In genomic region chr20:51372176-51372803, GRCh38 we compare ENCODE assay signal across 8 cellular contexts.
DNase-seq lines count a peak whose midpoint lies in the region; ATAC-seq and TF ChIP-seq lines count a peak whose summit lies in the region.

No MANE protein-coding gene starts in this region.

- H3K36me3 Mint-ChIP-seq in activated naive CD4-positive, alpha-beta T cell treated with anti-CD3 and anti-CD28 coated beads, Interleukin-2, amount 50 U/mL, for 72 hours, result no peaks in the 10 kb centered on the region

- peak; percentile 94 for TF ChIP-seq RAD21 in Ishikawa (IDR thresholded peaks at IDR 0.05; ENCODE audit: low read depth)
- peak; percentile 93 for TF ChIP-seq RAD21 in SK-N-SH (IDR thresholded peaks at IDR 0.05; ENCODE audit: low read length)

- POLR2A ChIA-PET in SK-N-SH (lab: Yijun Ruan, JAX), result no interaction called here

- 51% methylated on average over 11 of the region's 13 CpGs for WGBS in SK-N-SH (ENCODE audit: low lambda C conversion rate)
- 31 to 33% methylated on average over 13 of the region's 13 CpGs for WGBS in aorta, 2 donors

- no peaks in the 10 kb centered on the region for H3K36me3 ChIP-seq in SK-N-SH (replicated peaks in 1 of 2; ENCODE audit: control insufficient read depth in 1 of 2, insufficient read depth in 2 of 2, low read length in 1 of 2)
- H3K36me3 ChIP-seq in cardiac muscle cell, result no peaks in the 10 kb centered on the region
- no peaks in the 10 kb centered on the region for H3K36me3 ChIP-seq in aorta (ENCODE audit: control insufficient read depth in 1 of 2, insufficient read depth in 2 of 2, low read length in 1 of 2)

- H3K9me2 ChIP-seq in SK-N-SH, result no peaks in the 10 kb centered on the region

- H3K79me2 ChIP-seq in SK-N-SH (ENCODE audit: insufficient read depth), result no peaks in the 10 kb centered on the region

- no peak overlapping the region for H3K9ac ChIP-seq in SK-N-SH

- peak; percentile 79 to 95 for ATAC-seq in activated naive CD4-positive, alpha-beta T cell treated with anti-CD3 and anti-CD28 coated beads, Interleukin-2, amount 50 U/mL, for 72 hours
- ATAC-seq in aorta (ENCODE audit: low FRiP score), result peak; percentile 78

- H3K4me2 ChIP-seq in SK-N-SH, result no peak overlapping the region

- TF ChIP-seq CTCF in SK-N-SH (IDR thresholded peaks at IDR 0.05) (peak; percentile 77), cardiac muscle cell (IDR thresholded peaks at IDR 0.05; ENCODE audit: low read depth, low read length) (peak; percentile 91)

- H3K4me1 ChIP-seq in SK-N-SH (ENCODE audit: control insufficient read depth in 1 of 2, insufficient read depth in 2 of 2, low read depth in 1 of 2, low read length in 1 of 2), result peaks cover 6 to 24% of the 10 kb centered on the region in 2 experiments; a peak in 2 of 4 replicates
- peaks cover 10% of the 10 kb centered on the region for H3K4me1 ChIP-seq in cardiac muscle cell (ENCODE audit: low read depth)
- no peaks in the 10 kb centered on the region for H3K4me1 ChIP-seq in aorta (ENCODE audit: control insufficient read depth in 1 of 2, insufficient read depth in 2 of 2, low read length in 2 of 2)

- no peak overlapping the region for H3K4me3 ChIP-seq in SK-N-SH (ENCODE audit: low read depth in 2 of 2, low read length in 1 of 2)
- H3K4me3 ChIP-seq in cardiac muscle cell, result no peak overlapping the region
- H3K4me3 ChIP-seq in aorta (ENCODE audit: low read length in 2 of 2), result no peak overlapping the region

- TF ChIP-seq EP300 in Ishikawa (IDR thresholded peaks at IDR 0.05; ENCODE audit: borderline replicate concordance) (no peak), SK-N-SH (IDR thresholded peaks at IDR 0.05; ENCODE audit: borderline replicate concordance in 1 of 2, low read depth in 1 of 2, low read length in 1 of 2) (no peak)

- no peaks in the 10 kb centered on the region for H3K9me3 Mint-ChIP-seq in activated naive CD4-positive, alpha-beta T cell treated with anti-CD3 and anti-CD28 coated beads, Interleukin-2, amount 50 U/mL, for 72 hours

- intact Hi-C loops in aorta (cut with DNase I), result loop anchor here (1.0 to 5.0 kb wide), 2 partner anchors 223 to 225 kb away; no protein-coding TSS in a partner anchor

- H4K20me1 ChIP-seq in SK-N-SH (ENCODE audit: insufficient read depth), result no peaks in the 10 kb centered on the region

- H3K9me3 ChIP-seq in SK-N-SH, result no peaks in the 10 kb centered on the region
- no peaks in the 10 kb centered on the region for H3K9me3 ChIP-seq in cardiac muscle cell (ENCODE audit: low read depth)
- no peaks in the 10 kb centered on the region for H3K9me3 ChIP-seq in aorta (ENCODE audit: control insufficient read depth, low read length)

- H3F3A ChIP-seq in SK-N-SH (replicated peaks; ENCODE audit: insufficient read depth), result peaks cover 5% of the 10 kb centered on the region

- H3K27ac ChIP-seq in SK-N-SH (ENCODE audit: low read depth in 2 of 2, low read length in 1 of 2), result peak overlapping the region in 1 of 2 experiments; percentile 32; a peak in 1 of 4 replicates
- no peak overlapping the region for H3K27ac ChIP-seq in cardiac muscle cell
- H3K27ac ChIP-seq in aorta (ENCODE audit: low read depth in 1 of 2, low read length in 2 of 2), result no peak overlapping the region

- no peak overlapping the region for H2AFZ ChIP-seq in SK-N-SH (ENCODE audit: low read depth)

- no peaks in the 10 kb centered on the region for H3K27me3 ChIP-seq in SK-N-SH (ENCODE audit: insufficient read depth)
- no peaks in the 10 kb centered on the region for H3K27me3 ChIP-seq in cardiac muscle cell
- H3K27me3 ChIP-seq in aorta (ENCODE audit: control insufficient read depth in 1 of 2, insufficient read depth in 2 of 2, low read length in 1 of 2), result no peaks in the 10 kb centered on the region

- H3K27ac Mint-ChIP-seq in activated naive CD4-positive, alpha-beta T cell treated with anti-CD3 and anti-CD28 coated beads, Interleukin-2, amount 50 U/mL, for 72 hours, result no peak overlapping the region

- DNase-seq in GM04504 (ENCODE audit: low read depth) (peak; percentile 40), SK-N-SH (peak; percentile 86), cardiac muscle cell (ENCODE audit: low read depth in 1 of 2, low spot score in 1 of 2) (peak; percentile 78 to 87), pulmonary artery endothelial cell (ENCODE audit: low read depth, low spot score) (peak; percentile 54), aorta (peak; percentile 61 to 84), OCI-M2 (lab: John Stamatoyannopoulos, UW; ENCODE audit: unreplicated experiment) (no peak)
- peak; percentile 60 to 63 for DNase-seq in activated naive CD4-positive, alpha-beta T cell treated with anti-CD3 and anti-CD28 coated beads, Interleukin-2, amount 50 U/mL, for 72 hours (ENCODE audit: low spot score in 2 of 2)

- CTCF ChIA-PET in SK-N-SH (lab: Yijun Ruan, JAX), result interaction anchor here (0.6 to 6.7 kb wide), 50 partner anchors 11 to 1184 kb away, joined by 3 to 95 read pairs (median 5); no protein-coding TSS in a partner anchor

TF ChIP-seq in Ishikawa, 13 proteins besides CTCF, POLR2A, EP300 and RAD21 (continues in another document):
- TF ChIP-seq EGR1 (IDR thresholded peaks at IDR 0.05) (no peak), FOXM1 (IDR thresholded peaks at IDR 0.05; ENCODE audit: borderline replicate concordance, low read depth) (no peak), TAF1 (IDR thresholded peaks at IDR 0.05; ENCODE audit: low read depth) (no peak), NFIC (IDR thresholded peaks at IDR 0.05) (no peak), REST (IDR thresholded peaks at IDR 0.05; ENCODE audit: low read depth) (no peak), ZBTB7A (IDR thresholded peaks at IDR 0.05; ENCODE audit: low read depth) (no peak)

TF ChIP-seq in SK-N-SH, 30 proteins besides CTCF, POLR2A, EP300 and RAD21:
- TF ChIP-seq SMC3 (IDR thresholded peaks at IDR 0.05; ENCODE audit: low read depth, low read length), result peak; percentile 89
- TF ChIP-seq MAX (IDR thresholded peaks at IDR 0.05; ENCODE audit: low read depth), result no peak
